Comparison of ENCODE assay signal across 2 cellular contexts in the genomic region with DNA sequence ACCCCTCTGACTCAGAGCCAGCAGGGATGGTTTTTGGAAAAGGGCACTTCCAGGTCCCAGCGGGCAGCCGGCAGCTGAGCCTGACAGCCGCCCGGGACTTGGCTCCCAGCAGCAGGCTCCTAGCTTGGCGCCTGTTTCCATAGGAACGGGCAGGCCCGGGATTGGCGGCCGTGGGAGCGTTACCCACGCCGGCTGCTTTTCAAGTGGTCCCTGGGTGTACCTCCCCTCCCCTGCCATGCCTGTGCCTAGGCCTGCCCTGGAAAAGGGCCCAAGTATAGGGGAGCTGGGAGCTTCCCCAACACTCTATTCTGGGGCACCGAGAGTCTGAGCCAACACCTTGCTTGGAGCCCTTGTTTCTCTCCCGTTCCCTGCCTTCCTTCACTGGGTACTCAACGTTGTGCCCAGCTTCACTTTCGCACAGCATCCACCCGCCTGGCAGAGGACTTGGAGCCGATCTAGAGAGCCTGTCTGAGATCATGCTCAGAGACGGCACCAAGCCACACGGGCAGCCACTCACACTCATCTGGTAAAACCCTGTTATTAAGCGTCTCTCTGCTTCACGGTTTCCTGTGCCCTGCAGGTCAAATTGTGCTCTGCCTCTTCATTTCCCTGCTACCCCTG.
TF ChIP-seq lines count a peak whose summit lies in the region.

No MANE protein-coding gene starts in this region.

TF ChIP-seq in SK-N-SH, 30 proteins besides CTCF, POLR2A, EP300 and RAD21 (continued from another document):
- TF ChIP-seq USF1 (IDR thresholded peaks at IDR 0.05; ENCODE audit: borderline replicate concordance, low read depth) (no peak), EZH2phosphoT487 (IDR thresholded peaks at IDR 0.05; ENCODE audit: borderline replicate concordance, low read depth) (no peak), RXRA (IDR thresholded peaks at IDR 0.05; ENCODE audit: borderline replicate concordance, low read depth) (no peak), USF2 (IDR thresholded peaks at IDR 0.05; ENCODE audit: borderline replicate concordance, low read depth, low read length) (no peak)
TF ChIP-seq in SK-N-SH: peak in this region for 0.

TF ChIP-seq in SK-N-SH treated with all-trans-retinoic acid at 6 μM for 48 hours, 23 proteins besides CTCF, POLR2A, EP300 and RAD21 (continued from another document):
- TF ChIP-seq ZC3H10 (CRISPR knock-in tag; IDR thresholded peaks at IDR 0.05) (no peak), ZNF70 (CRISPR knock-in tag; IDR thresholded peaks at IDR 0.05) (no peak), BACH2 (CRISPR knock-in tag; IDR thresholded peaks at IDR 0.05; ENCODE audit: borderline replicate concordance) (no peak), ISL1 (CRISPR knock-in tag; IDR thresholded peaks at IDR 0.05) (no peak), GLIS3 (CRISPR knock-in tag; IDR thresholded peaks at IDR 0.05) (no peak), PPARA (CRISPR knock-in tag; IDR thresholded peaks at IDR 0.05; ENCODE audit: borderline replicate concordance) (no peak), PATZ1 (CRISPR knock-in tag; IDR thresholded peaks at IDR 0.05; ENCODE audit: borderline replicate concordance) (no peak), SNAI2 (CRISPR knock-in tag; IDR thresholded peaks at IDR 0.05) (no peak), POU6F1 (CRISPR knock-in tag; IDR thresholded peaks at IDR 0.05; ENCODE audit: borderline replicate concordance, low read depth) (no peak), ARNTL (CRISPR knock-in tag; IDR thresholded peaks at IDR 0.05; ENCODE audit: borderline replicate concordance, low read depth) (no peak)
